Comparison of ENCODE assay signal across 22 cellular contexts in genomic region chr6:22673474-22673873, GRCh38.
"Had no signal": no experiment of that assay in that cellular context is flagged by ENCODE, and none has a peak within 500 bp of the region (broad histone marks: within the 10 kb centered on the region; RNA-seq: fewer than 3 reads in every experiment).

No MANE protein-coding gene starts in this region.

- H3K4me3 ChIP-seq: esophagus muscularis mucosa, gastrocnemius medialis, heart right ventricle, lower lobe of right lung, psoas muscle, right lobe of liver, skin epidermis, stomach, thoracic aorta, transverse colon had no signal

- H3K27ac ChIP-seq: epithelial cell of prostate, esophagus muscularis mucosa, gastrocnemius medialis, lower lobe of right lung, neutrophil, psoas muscle, right lobe of liver, skin epidermis, stomach, thoracic aorta, transverse colon had no signal

- H3K27me3 ChIP-seq: esophagus muscularis mucosa, gastrocnemius medialis, heart right ventricle, neutrophil, right lobe of liver, stomach, transverse colon had no signal

- H3K36me3 ChIP-seq: esophagus muscularis mucosa, gastrocnemius medialis, heart right ventricle, lower lobe of right lung, neutrophil, right lobe of liver, stomach, thoracic aorta, transverse colon had no signal

- H3K9me3 ChIP-seq: esophagus muscularis mucosa, gastrocnemius medialis, heart right ventricle, lower lobe of right lung, neutrophil, psoas muscle, right lobe of liver, stomach, thoracic aorta, transverse colon had no signal

- H3K4me1 ChIP-seq: lower lobe of right lung, right lobe of liver, stomach, transverse colon had no signal

- DNase-seq: effector memory CD8-positive, alpha-beta T cell; gastrocnemius medialis; heart right ventricle; hypothalamus; kidney glomerular epithelial cell; lower lobe of right lung; naive B cell; psoas muscle; retina; right lobe of liver; stimulated activated CD4-positive, alpha-beta T cell treated with anti-CD3 and anti-CD28 coated beads, Interleukin-2, amount 100 ng/mL, for 24 hours; stimulated activated CD4-positive, alpha-beta T cell treated with anti-CD3 and anti-CD28 coated beads, Interleukin-4, amount 100 ng/mL, for 4 hours; stimulated activated naive CD4-positive, alpha-beta T cell; stomach; substantia nigra; transverse colon had no signal

- ATAC-seq: effector memory CD8-positive, alpha-beta T cell; gastrocnemius medialis; heart right ventricle; left lobe of liver; lower lobe of right lung; psoas muscle; right lobe of liver had no signal
